In the genomic region with DNA sequence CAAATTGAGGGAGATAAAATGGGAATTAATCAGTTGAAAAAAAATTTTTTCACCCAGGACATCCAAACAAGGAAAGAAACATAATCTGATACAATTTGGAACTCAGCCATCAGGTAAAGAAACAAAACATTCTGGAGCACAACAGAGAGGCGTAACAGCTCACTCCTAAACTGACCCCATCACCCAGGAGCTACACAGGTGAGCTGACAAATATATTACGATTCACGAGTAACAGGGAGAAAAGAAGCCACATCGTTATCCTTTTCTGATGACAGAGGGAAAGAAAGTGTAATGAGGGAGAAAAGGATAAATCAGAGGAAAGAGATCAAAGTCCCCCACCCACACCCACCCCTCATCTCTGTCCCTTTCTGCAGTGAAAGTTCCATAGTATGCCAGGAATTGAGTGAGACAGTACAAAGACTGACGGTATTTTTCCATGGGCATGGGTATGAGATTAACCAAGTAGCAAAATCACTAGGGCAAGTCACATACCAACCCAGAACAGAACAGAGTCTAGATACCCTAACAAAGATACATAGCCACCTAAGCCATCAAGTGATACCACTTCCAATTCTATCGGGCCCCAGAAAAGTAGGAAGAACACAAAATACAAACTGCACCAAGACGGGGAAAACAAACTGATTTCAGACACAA, we compare ENCODE assay signal across 17 cellular contexts. TPM values are rescaled to one million over a fixed set of nuclear protein-coding genes. Genes with fewer than 3 reads are reported as not detected.
DNase-seq lines count a peak whose midpoint lies in the region; ATAC-seq and TF ChIP-seq lines count a peak whose summit lies in the region.
"Had no signal": no experiment of that assay in that cellular context is flagged by ENCODE, and none has a peak within 500 bp of the region (broad histone marks: within the 10 kb centered on the region; RNA-seq: fewer than 3 reads in every experiment).

No MANE protein-coding gene starts in this region.

- peaks cover 54% of the 10 kb centered on the region for H3K36me3 Mint-ChIP-seq in activated T-helper 2 cell treated with anti-CD3 and anti-CD28 coated beads, Interferon-gamma antibody, Interleukin-2, Interleukin-4, amounts not matched to agents 10 μg/mL and 5 μg/mL and 100 μg/mL, durations not matched to agents 14 hours and 24 hours and 36 hours (ENCODE audit: low read depth)

- no peak for TF ChIP-seq CTCF in testis (IDR thresholded peaks at IDR 0.05)

- H3K27ac ChIP-seq in testis, result peak overlapping the region; percentile 15 to 46

- H3K27me3 Mint-ChIP-seq in stimulated activated naive CD8-positive, alpha-beta T cell treated with anti-CD3 and anti-CD28 coated beads, Interleukin-15, amount 100 ng/mL, for 72 hours, result no peaks in the 10 kb centered on the region
- no peaks in the 10 kb centered on the region for H3K27me3 Mint-ChIP-seq in activated T-helper 2 cell treated with anti-CD3 and anti-CD28 coated beads, Interferon-gamma antibody, Interleukin-2, Interleukin-4, amounts not matched to agents 10 μg/mL and 5 μg/mL and 100 μg/mL, durations not matched to agents 14 hours and 24 hours and 36 hours (ENCODE audit: low read depth)
- H3K27me3 Mint-ChIP-seq: B cell had no signal

- H3K9me3 ChIP-seq in testis, result no peaks in the 10 kb centered on the region

- WGBS in testis, 2 donors, result 62 to 81% methylated on average over 7 of the region's 7 CpGs

- intact Hi-C loops in activated T-helper 2 cell treated with anti-CD3 and anti-CD28 coated beads, Interferon-gamma antibody, Interleukin-2, Interleukin-4, amounts not matched to agents 10 μg/mL and 5 μg/mL and 100 μg/mL, durations not matched to agents 14 hours and 24 hours and 36 hours (cut with micrococcal nuclease), result no loop called here
- intact Hi-C loops in testis (cut with DNase I; ENCODE audit: low total_unique reads), result no loop called here

- peaks cover 9% of the 10 kb centered on the region for H3K4me1 Mint-ChIP-seq in stimulated activated naive CD8-positive, alpha-beta T cell treated with anti-CD3 and anti-CD28 coated beads, Interleukin-15, amount 100 ng/mL, for 72 hours
- H3K4me1 Mint-ChIP-seq in activated T-helper 2 cell treated with anti-CD3 and anti-CD28 coated beads, Interferon-gamma antibody, Interleukin-2, Interleukin-4, amounts not matched to agents 10 μg/mL and 5 μg/mL and 100 μg/mL, durations not matched to agents 14 hours and 24 hours and 36 hours (ENCODE audit: low read depth), result peaks cover 5% of the 10 kb centered on the region
- H3K4me1 Mint-ChIP-seq: B cell had no signal

- no peaks in the 10 kb centered on the region for H3K36me3 ChIP-seq in testis (ENCODE audit: low read depth, missing control alignments)

- TF ChIP-seq POLR2A in testis (IDR thresholded peaks at IDR 0.05) (no peak), GM18505 (IDR thresholded peaks at IDR 0.05; ENCODE audit: borderline replicate concordance, extremely low read depth, insufficient read depth, insufficient read length) (no peak)

- H3K4me3 Mint-ChIP-seq in stimulated activated naive CD8-positive, alpha-beta T cell treated with anti-CD3 and anti-CD28 coated beads, Interleukin-15, amount 100 ng/mL, for 72 hours, result no peak overlapping the region
- no peak overlapping the region for H3K4me3 Mint-ChIP-seq in activated T-helper 2 cell treated with anti-CD3 and anti-CD28 coated beads, Interferon-gamma antibody, Interleukin-2, Interleukin-4, amounts not matched to agents 10 μg/mL and 5 μg/mL and 100 μg/mL, durations not matched to agents 14 hours and 24 hours and 36 hours (ENCODE audit: low read depth)
- H3K4me3 Mint-ChIP-seq: B cell had no signal

- ATAC-seq in stimulated activated naive CD8-positive, alpha-beta T cell treated with anti-CD3 and anti-CD28 coated beads, Interleukin-15, Interleukin-2, amounts not matched to agents 100 U/mL and 50 U/mL, for 24 hours, result peak; percentile 46
- ATAC-seq in stimulated activated naive CD8-positive, alpha-beta T cell treated with anti-CD3 and anti-CD28 coated beads, Interleukin-15, amount 100 ng/mL, for 72 hours, result no peak
- no peak for ATAC-seq in GM18505 (IDR thresholded peaks at IDR 0.05; ENCODE audit: unreplicated experiment)
- ATAC-seq in GM18520 (IDR thresholded peaks at IDR 0.05; ENCODE audit: unreplicated experiment), result no peak

- H3K4me1 ChIP-seq in testis, result peaks cover 34% of the 10 kb centered on the region

- no peak overlapping the region for H3K4me3 ChIP-seq in testis
- H3K4me3 ChIP-seq: K562 had no signal

- H3K27me3 ChIP-seq in testis, result no peaks in the 10 kb centered on the region

- peak overlapping the region in 1 of 2 donors; percentile 58 for H3K27ac Mint-ChIP-seq in stimulated activated naive CD8-positive, alpha-beta T cell treated with anti-CD3 and anti-CD28 coated beads, Interleukin-15, amount 100 ng/mL, for 72 hours
- peak overlapping the region; percentile 14 for H3K27ac Mint-ChIP-seq in activated T-helper 2 cell treated with anti-CD3 and anti-CD28 coated beads, Interferon-gamma antibody, Interleukin-2, Interleukin-4, amounts not matched to agents 10 μg/mL and 5 μg/mL and 100 μg/mL, durations not matched to agents 14 hours and 24 hours and 36 hours
- H3K27ac Mint-ChIP-seq: B cell had no signal

- DNase-seq in SIG-M5 treated with dmso at 0.1 percent for 504 hours (lab: John Stamatoyannopoulos, UW; ENCODE audit: unreplicated experiment), result peak; percentile 34
- DNase-seq in SIG-M5 (lab: John Stamatoyannopoulos, UW), result no peak
- no peak for DNase-seq in stimulated activated naive CD8-positive, alpha-beta T cell treated with anti-CD3 and anti-CD28 coated beads, Interleukin-15, Interleukin-2, amounts not matched to agents 100 U/mL and 50 U/mL, for 24 hours
- no peak for DNase-seq in stimulated activated naive CD8-positive, alpha-beta T cell treated with anti-CD3 and anti-CD28 coated beads, Interleukin-15, amount 100 ng/mL, for 72 hours
- DNase-seq in activated T-helper 2 cell treated with anti-CD3 and anti-CD28 coated beads, Interferon-gamma antibody, Interleukin-2, Interleukin-4, amounts not matched to agents 10 μg/mL and 5 μg/mL and 100 μg/mL, durations not matched to agents 14 hours and 24 hours and 36 hours (ENCODE audit: low spot score), result no peak
- DNase-seq in testis, result no peak
- DNase-seq: 8988T, COR-L47, NCI-H1105 treated with DMSO at 0.1 percent for 48 hours, NCI-H1694, NCI-H2081 treated with DMSO at 0.1 percent for 48 hours, NCI-H774, Right ventricle myocardium superior had no signal

- no peaks in the 10 kb centered on the region for H3K9me3 Mint-ChIP-seq in stimulated activated naive CD8-positive, alpha-beta T cell treated with anti-CD3 and anti-CD28 coated beads, Interleukin-15, amount 100 ng/mL, for 72 hours
- no peaks in the 10 kb centered on the region for H3K9me3 Mint-ChIP-seq in activated T-helper 2 cell treated with anti-CD3 and anti-CD28 coated beads, Interferon-gamma antibody, Interleukin-2, Interleukin-4, amounts not matched to agents 10 μg/mL and 5 μg/mL and 100 μg/mL, durations not matched to agents 14 hours and 24 hours and 36 hours

RNA-seq across cellular contexts. Expression of gene TMEM245, which starts 45.4 kb away (rescaled TPM):
- 24.0 and 25.8 TPM in 2 replicates for total RNA-seq in activated T-helper 2 cell treated with anti-CD3 and anti-CD28 coated beads, Interferon-gamma antibody, Interleukin-2, Interleukin-4, amounts not matched to agents 10 μg/mL and 5 μg/mL and 100 μg/mL, durations not matched to agents 14 hours and 24 hours and 36 hours
- 10 to 100 TPM; 63.6 to 67.6 TPM for total RNA-seq in testis
- polyA plus RNA-seq in testis (ENCODE audit: insufficient read depth, low read depth, low replicate concordance), result 44.9 TPM
